Comparison of ENCODE assay signal across 2 cellular contexts in the genomic region with DNA sequence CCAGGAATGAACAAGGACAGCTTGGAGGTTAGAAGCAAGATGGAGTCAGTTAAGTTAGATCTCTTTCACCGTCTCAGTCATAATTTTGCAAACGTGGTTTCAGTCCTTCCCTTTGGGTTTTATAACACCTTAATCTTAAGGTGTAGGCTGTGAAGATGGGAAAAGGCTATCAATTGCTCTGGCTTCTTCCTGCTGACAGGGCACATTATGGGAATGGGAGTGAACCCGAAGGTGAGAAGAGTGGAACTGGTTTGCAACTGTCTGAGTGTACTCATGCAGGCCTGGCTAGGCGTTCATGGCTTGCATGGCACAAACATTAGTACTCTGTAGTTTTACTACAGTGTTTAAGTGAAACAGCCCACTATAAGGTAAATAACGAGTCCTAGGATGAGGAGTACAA.
TF ChIP-seq lines count a peak whose summit lies in the region.

No MANE protein-coding gene starts in this region.

TF ChIP-seq in A549, 52 proteins besides CTCF, POLR2A, EP300 and RAD21:
- TF ChIP-seq POLR2AphosphoS2 (conservative IDR thresholded peaks at IDR 0.05; ENCODE audit: low read length) (no peak), MAFK (IDR thresholded peaks at IDR 0.05; ENCODE audit: partially characterized antibody) (peak; percentile 34), EHMT2 (IDR thresholded peaks at IDR 0.05; ENCODE audit: low read depth) (no peak), NPAS2 (CRISPR knock-in tag; IDR thresholded peaks at IDR 0.05; ENCODE audit: borderline replicate concordance) (no peak), CBX8 (IDR thresholded peaks at IDR 0.05) (no peak)

TF ChIP-seq in IMR-90, 13 proteins besides CTCF, POLR2A, EP300 and RAD21:
- TF ChIP-seq MAFK (IDR thresholded peaks at IDR 0.05; ENCODE audit: low read depth, low read length) (0 out of 2 replicates have a peak, but pooled peaks have one; percentile 8), MXI1 (IDR thresholded peaks at IDR 0.05; ENCODE audit: borderline replicate concordance, low read depth, low read length) (no peak)
